8 cellular contexts compared by ENCODE assay signal in genomic region chr2:148874868-148875341, GRCh38.
DNase-seq lines count a peak whose midpoint lies in the region; ATAC-seq and TF ChIP-seq lines count a peak whose summit lies in the region.

KIF5C (plus strand) TSS chr2:148875227; CDS start chr2:148875618, 391 bp downstream.

- H3K4me1 ChIP-seq in iPS-20b (ENCODE audit: insufficient read depth, low read length), result peaks cover 3% of the 10 kb centered on the region; the same call in 1 of the 2 replicates

- H3K27ac ChIP-seq in WERI-Rb-1 (no peak within 1 kb of the TSS), iPS-20b (ENCODE audit: low read length) (no peak within 1 kb of the TSS)

- H3K27me3 ChIP-seq in WERI-Rb-1 (ENCODE audit: insufficient read depth, low read depth, severe bottlenecking) (peaks cover 25% of the 10 kb centered on the region), iPS-20b (ENCODE audit: insufficient read depth, low read length) (peaks cover 28% of the 10 kb centered on the region)

- H3K4me3 ChIP-seq in WERI-Rb-1 (ENCODE audit: low read depth, low read length) (peak within 1 kb of the TSS; percentile 43), iPS-20b (ENCODE audit: low read length) (peak within 1 kb of the TSS; percentile 84)

- H3K9ac ChIP-seq in iPS-20b (ENCODE audit: low read depth, low read length), result peak within 1 kb of the TSS; percentile 85; the same call in 1 of the 2 replicates

- DNase-seq in GM13977 (ENCODE audit: low spot score) (peak; percentile 96), NCI-H1694 (lab: John Stamatoyannopoulos, UW) (peak; percentile 87), WERI-Rb-1 (peak; percentile 90), T47D (ENCODE audit: low read depth in 1 of 2, low spot score in 1 of 2) (peak; percentile 70 to 87), smooth muscle cell of the brain vasculature (ENCODE audit: low read depth, low spot score) (peak; percentile 31), GF-D8 (lab: John Stamatoyannopoulos, UW) (no peak)

- in situ Hi-C loops in GM13977 (cut with MboI; ENCODE audit: low pct_unique_long_range_greater_than_20kb, low sequenced_read_pairs, unreplicated experiment) (no loop called here), T47D (cut with HindIII; ENCODE audit: low pct_unique_long_range_greater_than_20kb, low sequenced_read_pairs) (no loop called here)

- TF ChIP-seq CTCF in GM13977 (IDR thresholded peaks at IDR 0.05; ENCODE audit: extremely low read depth, insufficient read depth, missing control alignments), result no peak
- TF ChIP-seq CTCF in WERI-Rb-1 (IDR thresholded peaks at IDR 0.05; ENCODE audit: low read depth, low read length), result no peak

- H3K9me3 ChIP-seq in WERI-Rb-1 (ENCODE audit: severe bottlenecking) (peaks cover 5% of the 10 kb centered on the region), iPS-20b (ENCODE audit: insufficient read depth, low read depth, low read length) (no peaks in the 10 kb centered on the region)

- ATAC-seq in HG02852 (IDR thresholded peaks at IDR 0.05; ENCODE audit: unreplicated experiment), result peak; percentile 91

- H3K36me3 ChIP-seq in WERI-Rb-1 (no peaks in the 10 kb centered on the region), iPS-20b (ENCODE audit: insufficient read depth, low read depth, low read length) (no peaks in the 10 kb centered on the region; the same call in 1 of the 2 replicates)
